15 cellular contexts compared by ENCODE assay signal in the genomic region with DNA sequence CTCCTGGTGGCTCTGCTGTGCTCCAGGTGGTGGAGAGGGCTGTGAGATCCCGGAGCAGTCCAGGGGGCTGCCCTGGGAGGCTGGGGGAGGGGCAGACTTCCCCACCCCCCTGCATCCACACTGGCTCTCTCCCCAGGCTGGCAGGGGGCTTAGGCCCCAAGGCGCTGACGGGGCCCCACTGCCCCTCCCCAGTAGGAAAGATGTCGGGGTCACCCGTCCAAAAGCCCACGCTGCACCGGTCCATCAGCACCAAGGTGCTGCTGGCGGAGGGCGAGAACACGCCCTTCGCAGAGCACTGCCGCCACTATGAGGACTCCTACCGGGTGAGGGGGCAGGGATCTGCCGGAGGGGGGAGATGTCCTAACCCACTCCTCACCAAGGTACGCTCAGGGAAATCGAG.
DNase-seq lines count a peak whose midpoint lies in the region; ATAC-seq and TF ChIP-seq lines count a peak whose summit lies in the region.
"Had no signal": no experiment of that assay in that cellular context is flagged by ENCODE, and none has a peak within 500 bp of the region (broad histone marks: within the 10 kb centered on the region; RNA-seq: fewer than 3 reads in every experiment).

No MANE protein-coding gene starts in this region.

- POLR2A ChIA-PET in HEK293 (lab: Yijun Ruan, JAX), result no interaction called here

- H3K27ac Mint-ChIP-seq in stimulated activated naive B cell treated with anti-CD40 and anti-IgM and Interleukin-4, amounts not matched to agents 10 μg/mL and 1 μg/mL and 100 μg/mL, for 72 hours, result no peak overlapping the region
- H3K27ac Mint-ChIP-seq: CD4-positive, alpha-beta T cell; GM23338; HFFc6; IgD-negative memory B cell had no signal

- no peak for DNase-seq in stimulated activated naive B cell treated with anti-CD40 and anti-IgM and Interleukin-4, amounts not matched to agents 10 μg/mL and 1 μg/mL and 100 μg/mL, for 72 hours
- DNase-seq: 8988T; CD4-positive, alpha-beta T cell; DMS153; DMS79; GDM1; HCEC 1CT; HFFc6; KBM-7 had no signal

- H3K4me2 ChIP-seq in BLaER1, result peak overlapping the region; percentile 93
- H3K4me2 ChIP-seq: GM23338 had no signal

- no peak overlapping the region for H3K4me3 ChIP-seq in BLaER1
- no peak overlapping the region for H3K4me3 ChIP-seq in HEK293 (ENCODE audit: low read depth, low read length)
- H3K4me3 ChIP-seq: GM23338 had no signal

- H4K20me1 ChIP-seq in BLaER1, result no peaks in the 10 kb centered on the region

- H3K4me1 Mint-ChIP-seq in stimulated activated naive B cell treated with anti-CD40 and anti-IgM and Interleukin-4, amounts not matched to agents 10 μg/mL and 1 μg/mL and 100 μg/mL, for 72 hours, result peaks cover 19 to 41% of the 10 kb centered on the region in 2 donors

- H3K9me3 Mint-ChIP-seq in stimulated activated naive B cell treated with anti-CD40 and anti-IgM and Interleukin-4, amounts not matched to agents 10 μg/mL and 1 μg/mL and 100 μg/mL, for 72 hours, result no peaks in the 10 kb centered on the region
- H3K9me3 Mint-ChIP-seq: CD4-positive, alpha-beta T cell; GM23338; HFFc6; IgD-negative memory B cell had no signal

- CTCF ChIA-PET in HEK293 (lab: Yijun Ruan, JAX), result no interaction called here

- H3K27ac ChIP-seq in BLaER1, result peak overlapping the region; percentile 64
- H3K27ac ChIP-seq in HEK293 (ENCODE audit: extremely low read depth, low read depth, low read length), result no peak overlapping the region
- H3K27ac ChIP-seq: C4-2B had no signal

- TF ChIP-seq CTCF in HEK293 (tag by site-specific recombination; IDR thresholded peaks at IDR 0.05), result no peak

- peaks cover 4 to 8% of the 10 kb centered on the region in 2 donors for H3K36me3 Mint-ChIP-seq in stimulated activated naive B cell treated with anti-CD40 and anti-IgM and Interleukin-4, amounts not matched to agents 10 μg/mL and 1 μg/mL and 100 μg/mL, for 72 hours

- H3K27me3 ChIP-seq in BLaER1, result peaks cover 26% of the 10 kb centered on the region

- no peaks in the 10 kb centered on the region for H3K36me3 ChIP-seq in BLaER1
- peaks cover 0 to 47% of the 10 kb centered on the region in 2 experiments; a peak in 1 of 3 replicates for H3K36me3 ChIP-seq in HEK293 (ENCODE audit: control insufficient read depth in 2 of 2, insufficient read depth in 1 of 2, low read length in 2 of 2)

- 0 out of 2 replicates have a peak overlapping the region, but pooled peaks have one; percentile 38 for H3K9ac ChIP-seq in BLaER1

- H3K9me3 ChIP-seq in BLaER1 (peaks cover 10% of the 10 kb centered on the region; the same call in 1 of the 2 replicates), HEK293 (ENCODE audit: control insufficient read depth, insufficient read depth, low read depth, low read length) (no peaks in the 10 kb centered on the region)

- ATAC-seq in HG03565 (IDR thresholded peaks at IDR 0.05; ENCODE audit: unreplicated experiment), result no peak
- no peak for ATAC-seq in stimulated activated naive B cell treated with anti-CD40 and anti-IgM and Interleukin-4, amounts not matched to agents 10 μg/mL and 1 μg/mL and 100 μg/mL, for 72 hours (replicated peaks)
- ATAC-seq: GM23338 had no signal

- peaks cover 50% of the 10 kb centered on the region for H3K4me1 ChIP-seq in BLaER1
- no peaks in the 10 kb centered on the region for H3K4me1 ChIP-seq in HEK293 (ENCODE audit: control insufficient read depth, insufficient read depth, low read length)

- no peak overlapping the region for H3K4me3 Mint-ChIP-seq in stimulated activated naive B cell treated with anti-CD40 and anti-IgM and Interleukin-4, amounts not matched to agents 10 μg/mL and 1 μg/mL and 100 μg/mL, for 72 hours
- H3K4me3 Mint-ChIP-seq: CD4-positive, alpha-beta T cell; GM23338; HFFc6 had no signal

- peaks cover 38 to 87% of the 10 kb centered on the region in 2 donors for H3K27me3 Mint-ChIP-seq in stimulated activated naive B cell treated with anti-CD40 and anti-IgM and Interleukin-4, amounts not matched to agents 10 μg/mL and 1 μg/mL and 100 μg/mL, for 72 hours

TF ChIP-seq in HEK293, 187 proteins besides CTCF, POLR2A, EP300 and RAD21:
- TF ChIP-seq IKZF3 (tag by site-specific recombination; IDR thresholded peaks at IDR 0.05) (no peak), GLIS1 (tag by site-specific recombination; IDR thresholded peaks at IDR 0.05) (peak; percentile 38), ZNF248 (tag by site-specific recombination; IDR thresholded peaks at IDR 0.05) (no peak), ZNF548 (tag by site-specific recombination; IDR thresholded peaks at IDR 0.05) (no peak), ZNF2 (tag by site-specific recombination; IDR thresholded peaks at IDR 0.05) (no peak), ZNF133 (tag by site-specific recombination; IDR thresholded peaks at IDR 0.05) (no peak)
